27 cellular contexts compared by ENCODE assay signal in genomic region chr3:75985432-75985831, GRCh38.
"Had no signal": no experiment of that assay in that cellular context is flagged by ENCODE, and none has a peak within 500 bp of the region (broad histone marks: within the 10 kb centered on the region; RNA-seq: fewer than 3 reads in every experiment).

No MANE protein-coding gene starts in this region.

- H3K27me3 Mint-ChIP-seq: memory B cell; stimulated activated naive B cell treated with anti-CD40 and anti-IgM and Interleukin-4, amounts not matched to agents 10 μg/mL and 1 μg/mL and 100 μg/mL, for 72 hours; stimulated activated naive CD8-positive, alpha-beta T cell treated with anti-CD3 and anti-CD28 coated beads, Interleukin-15, amount 100 ng/mL, for 72 hours had no signal

- H3K79me2 ChIP-seq: parathyroid adenoma had no signal

- FAIRE-seq: kidney had no signal

- H3K4me1 ChIP-seq: esophagus squamous epithelium, gastroesophageal sphincter, left ventricle myocardium inferior, lower lobe of right lung, psoas muscle, testis, tibial nerve, upper lobe of right lung, vagina had no signal

- H3K36me3 ChIP-seq: esophagus squamous epithelium, gastroesophageal sphincter, left ventricle myocardium inferior, lower lobe of right lung, tibial nerve, upper lobe of right lung, vagina had no signal

- H3K27me3 ChIP-seq: esophagus squamous epithelium, gastroesophageal sphincter, testis, tibial nerve, upper lobe of right lung, vagina had no signal

- DNase-seq: dermis blood vessel endothelial cell; esophagus squamous epithelium; foreskin fibroblast; glutamatergic neuron; immature natural killer cell; kidney; left cardiac atrium; left ventricle myocardium inferior; lower lobe of right lung; midbrain; occipital lobe; psoas muscle; retina; stimulated activated CD4-positive, alpha-beta T cell treated with anti-CD3 and anti-CD28 coated beads, Interleukin-2, amount 100 ng/mL, for 24 hours; stimulated activated CD4-positive, alpha-beta T cell treated with anti-CD3 and anti-CD28 coated beads, Interleukin-4, amount 100 ng/mL, for 4 hours; stimulated activated naive B cell treated with anti-CD40 and anti-IgM and Interleukin-4, amounts not matched to agents 10 μg/mL and 1 μg/mL and 100 μg/mL, for 72 hours; stimulated activated naive CD8-positive, alpha-beta T cell treated with anti-CD3 and anti-CD28 coated beads, Interleukin-15, amount 100 ng/mL, for 72 hours; testis; upper lobe of right lung had no signal

- H3K4me1 Mint-ChIP-seq: immature natural killer cell; memory B cell; stimulated activated naive B cell treated with anti-CD40 and anti-IgM and Interleukin-4, amounts not matched to agents 10 μg/mL and 1 μg/mL and 100 μg/mL, for 72 hours; stimulated activated naive CD8-positive, alpha-beta T cell treated with anti-CD3 and anti-CD28 coated beads, Interleukin-15, amount 100 ng/mL, for 72 hours had no signal

- H3K36me3 Mint-ChIP-seq: immature natural killer cell; memory B cell; stimulated activated naive B cell treated with anti-CD40 and anti-IgM and Interleukin-4, amounts not matched to agents 10 μg/mL and 1 μg/mL and 100 μg/mL, for 72 hours had no signal

- H3K9me3 ChIP-seq: esophagus squamous epithelium, gastroesophageal sphincter, lower lobe of right lung, psoas muscle, testis, upper lobe of right lung, vagina had no signal

- H2AFZ ChIP-seq: parathyroid adenoma had no signal

- ATAC-seq: gastroesophageal sphincter; left cardiac atrium; lower lobe of right lung; psoas muscle; sciatic nerve; stimulated activated naive B cell treated with anti-CD40 and anti-IgM and Interleukin-4, amounts not matched to agents 10 μg/mL and 1 μg/mL and 100 μg/mL, for 72 hours; stimulated activated naive CD8-positive, alpha-beta T cell treated with anti-CD3 and anti-CD28 coated beads, Interleukin-15, amount 100 ng/mL, for 72 hours; upper lobe of right lung had no signal

- H3K9ac ChIP-seq: parathyroid adenoma had no signal

- H3K4me3 ChIP-seq: esophagus squamous epithelium, gastroesophageal sphincter, left ventricle myocardium inferior, lower lobe of right lung, psoas muscle, skin epidermis, testis, tibial nerve, upper lobe of right lung, vagina had no signal

- H3K4me3 Mint-ChIP-seq: immature natural killer cell; memory B cell; nephron; stimulated activated naive B cell treated with anti-CD40 and anti-IgM and Interleukin-4, amounts not matched to agents 10 μg/mL and 1 μg/mL and 100 μg/mL, for 72 hours; stimulated activated naive CD8-positive, alpha-beta T cell treated with anti-CD3 and anti-CD28 coated beads, Interleukin-15, amount 100 ng/mL, for 72 hours had no signal

- H3K27ac Mint-ChIP-seq: immature natural killer cell; memory B cell; nephron; stimulated activated naive B cell treated with anti-CD40 and anti-IgM and Interleukin-4, amounts not matched to agents 10 μg/mL and 1 μg/mL and 100 μg/mL, for 72 hours; stimulated activated naive CD8-positive, alpha-beta T cell treated with anti-CD3 and anti-CD28 coated beads, Interleukin-15, amount 100 ng/mL, for 72 hours had no signal

- H3K27ac ChIP-seq: esophagus squamous epithelium, gastroesophageal sphincter, left ventricle myocardium inferior, lower lobe of right lung, parathyroid adenoma, psoas muscle, skin epidermis, testis, tibial nerve, upper lobe of right lung, vagina had no signal
